14 cellular contexts compared by ENCODE assay signal in the genomic region with DNA sequence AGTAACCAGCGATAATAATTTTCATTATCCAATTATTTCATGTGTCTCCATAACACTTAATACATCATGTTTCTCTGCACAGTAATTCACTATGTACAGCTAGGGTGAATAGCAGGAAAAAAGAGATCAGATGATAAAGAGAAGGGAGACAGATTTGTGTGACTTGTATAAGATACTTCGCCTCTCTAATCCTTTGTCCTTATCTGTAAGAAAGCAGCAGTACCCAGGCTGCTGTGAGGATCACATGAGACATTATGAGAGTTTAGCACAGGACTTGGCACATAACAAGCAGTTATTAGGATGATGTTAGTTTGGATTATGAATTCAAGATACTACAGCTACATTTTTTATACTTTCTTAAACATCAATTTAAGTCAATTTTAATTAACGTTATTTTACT. TPM values are rescaled to one million over a fixed set of nuclear protein-coding genes. Genes with fewer than 3 reads are reported as not detected.
"Had no signal": no experiment of that assay in that cellular context is flagged by ENCODE, and none has a peak within 500 bp of the region (broad histone marks: within the 10 kb centered on the region; RNA-seq: fewer than 3 reads in every experiment).

No MANE protein-coding gene starts in this region.

- H3K27me3 ChIP-seq: cardiac muscle cell had no signal

- ATAC-seq: activated CD8-positive, alpha-beta T cell treated with anti-CD3 and anti-CD28 coated beads for 36 hours; activated naive CD8-positive, alpha-beta T cell treated with anti-CD3 and anti-CD28 coated beads, Interleukin-2, amount 50 U/mL, for 24 hours; naive thymus-derived CD4-positive, alpha-beta T cell; T-helper 17 cell had no signal

- H3K4me3 ChIP-seq: cardiac muscle cell had no signal

- H3K27ac ChIP-seq: cardiac muscle cell had no signal

- H3K36me3 ChIP-seq: cardiac muscle cell had no signal

- DNase-seq: activated CD8-positive, alpha-beta memory T cell treated with anti-CD3 and anti-CD28 coated beads, Interleukin-2, amount 50 U/mL, for 48 hours; activated CD8-positive, alpha-beta T cell treated with anti-CD3 and anti-CD28 coated beads for 36 hours; activated naive CD4-positive, alpha-beta T cell; activated naive CD8-positive, alpha-beta T cell treated with anti-CD3 and anti-CD28 coated beads, Interleukin-2, amount 50 U/mL, for 24 hours; effector CD4-positive, alpha-beta T cell; immature natural killer cell; mammary epithelial cell; naive thymus-derived CD4-positive, alpha-beta T cell; nucleus accumbens; right cardiac atrium; small intestine; T-helper 17 cell; trophoblast cell had no signal

RNA-seq across cellular contexts. Expression of a gene that starts 6.3 kb away (rescaled TPM):
- total RNA-seq: activated CD8-positive, alpha-beta T cell treated with anti-CD3 and anti-CD28 coated beads for 36 hours; T-helper 17 cell had no signal
